16 cellular contexts compared by ENCODE assay signal in the genomic region with DNA sequence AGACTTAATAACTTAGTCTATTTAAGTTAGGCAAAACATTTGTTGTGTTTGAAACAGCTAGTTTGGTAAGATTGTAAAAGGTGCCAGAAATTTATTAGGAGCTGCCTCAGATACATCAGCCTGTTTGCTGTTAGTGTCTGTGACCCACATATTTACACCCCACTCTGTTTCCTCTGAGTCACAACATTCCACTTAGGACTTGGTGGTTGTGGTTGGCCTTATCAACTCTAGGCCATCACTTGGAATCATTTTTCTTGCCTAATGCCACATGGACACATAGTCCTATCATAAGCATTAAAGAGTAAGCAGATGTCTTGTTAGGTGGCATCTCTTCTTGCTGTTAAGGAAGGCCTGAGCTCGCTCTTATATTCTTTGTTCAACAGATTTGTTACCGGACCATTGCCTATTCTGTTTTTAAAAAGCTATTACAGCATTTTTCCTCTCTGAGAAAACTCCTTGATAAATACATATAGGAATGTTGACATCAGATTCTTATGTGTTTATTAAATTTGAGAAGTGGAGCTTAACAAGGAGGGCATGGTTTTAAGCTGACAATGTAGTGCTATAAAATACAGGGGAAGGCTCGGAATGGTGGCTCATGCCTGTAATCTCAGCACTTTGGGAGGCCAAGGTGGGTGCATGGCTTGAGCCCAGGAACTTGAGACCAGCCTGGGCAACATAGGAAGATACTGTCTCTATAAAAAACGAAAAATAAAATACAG. TPM values are rescaled to one million over a fixed set of nuclear protein-coding genes. Genes with fewer than 3 reads are reported as not detected.
DNase-seq lines count a peak whose midpoint lies in the region; ATAC-seq, FAIRE-seq and TF ChIP-seq lines count a peak whose summit lies in the region.
"Had no signal": no experiment of that assay in that cellular context is flagged by ENCODE, and none has a peak within 500 bp of the region (broad histone marks: within the 10 kb centered on the region; RNA-seq: fewer than 3 reads in every experiment).

No MANE protein-coding gene starts in this region.

- no peak overlapping the region for H2AFZ ChIP-seq in astrocyte (ENCODE audit: low read depth, low read length)

- WGBS in A549 (ENCODE audit: missing lambda C conversion rate) = 77% methylated on average over 4 of the region's 4 CpGs

- POLR2A ChIA-PET in A549 (lab: Yijun Ruan, JAX) = interaction anchor here (0.8 kb wide), 1 partner anchor 11 kb away, joined by 3 read pairs; no protein-coding TSS in a partner anchor

- no peak overlapping the region for H3K4me3 ChIP-seq in A549
- H3K4me3 ChIP-seq in HFF-Myc (replicated peaks; ENCODE audit: low read depth, low read length) = no peak overlapping the region
- no peak overlapping the region for H3K4me3 ChIP-seq in astrocyte (ENCODE audit: insufficient read depth, low read depth, low read length)
- H3K4me3 ChIP-seq: SJCRH30 had no signal

- no peaks in the 10 kb centered on the region for H3K79me2 ChIP-seq in astrocyte (ENCODE audit: insufficient read depth, low read length)

- H3K9me3 ChIP-seq in A549 (no peaks in the 10 kb centered on the region), astrocyte (ENCODE audit: insufficient read depth, low read depth, low read length) (no peaks in the 10 kb centered on the region)
- H3K9me3 ChIP-seq: SJCRH30 had no signal

- 0 out of 3 replicates have a peak overlapping the region, but pooled peaks have one; percentile 6 for H3K4me2 ChIP-seq in A549
- H3K4me2 ChIP-seq in astrocyte (ENCODE audit: low read length) = peak overlapping the region; percentile 54

- no peaks in the 10 kb centered on the region for H3K36me3 ChIP-seq in astrocyte (ENCODE audit: insufficient read depth, low read length)
- H3K36me3 ChIP-seq: SJCRH30 had no signal

- no peak for TF ChIP-seq EP300 in A549 (IDR thresholded peaks at IDR 0.05)

- TF ChIP-seq CTCF in A549 (IDR thresholded peaks at IDR 0.05) (no peak), HFF-Myc (IDR thresholded peaks at IDR 0.05; ENCODE audit: low read depth, low read length, missing control alignments) (no peak), astrocyte (IDR thresholded peaks at IDR 0.05; ENCODE audit: insufficient read depth, low read depth, low read length) (no peak)

- CTCF ChIA-PET in A549 (lab: Yijun Ruan, JAX) = interaction anchor here (2.2 to 2.4 kb wide), 2 partner anchors 11 to 17 kb away, joined by 5 to 8 read pairs; no protein-coding TSS in a partner anchor

- no peaks in the 10 kb centered on the region for H3K27me3 Mint-ChIP-seq in astrocyte (ENCODE audit: low read depth, unreplicated experiment)
- H3K27me3 Mint-ChIP-seq: natural killer cell treated with Interleukin-12 subunit alpha and Interleukin-12 subunit beta and Interleukin-15 and Interleukin-18, amount 100 ng/mL, for 72 hours; type B pancreatic cell had no signal

- H3K4me1 ChIP-seq in A549 = peaks cover 20% of the 10 kb centered on the region
- H3K4me1 ChIP-seq in astrocyte (ENCODE audit: insufficient read depth, low read length) = peaks cover 18% of the 10 kb centered on the region

- no peak for TF ChIP-seq RAD21 in A549 (conservative IDR thresholded peaks at IDR 0.05 in 1 of 2, IDR thresholded peaks at IDR 0.05 in 1 of 2)

- FAIRE-seq in A549 (lab: Jason Lieb, UNC) (no peak), astrocyte (lab: Jason Lieb, UNC) (peak; percentile 96)
- FAIRE-seq: A204.1, endometrium had no signal

- ATAC-seq in A549 (peak in 1 of 2 experiments; percentile 58; a peak in 3 of 6 replicates), HG03439 (IDR thresholded peaks at IDR 0.05; ENCODE audit: unreplicated experiment) (no peak), GM21381 (IDR thresholded peaks at IDR 0.05; ENCODE audit: unreplicated experiment) (no peak)
- ATAC-seq: natural killer cell treated with Interleukin-12 subunit alpha and Interleukin-12 subunit beta and Interleukin-15 and Interleukin-18, amount 100 ng/mL, for 72 hours had no signal

- peak overlapping the region; percentile 96 for H3K27ac Mint-ChIP-seq in astrocyte (ENCODE audit: unreplicated experiment)
- H3K27ac Mint-ChIP-seq: immature natural killer cell; natural killer cell treated with Interleukin-12 subunit alpha and Interleukin-12 subunit beta and Interleukin-15 and Interleukin-18, amount 100 ng/mL, for 72 hours; type B pancreatic cell had no signal

- no peak overlapping the region for H3K4me3 Mint-ChIP-seq in astrocyte (ENCODE audit: unreplicated experiment)
- H3K4me3 Mint-ChIP-seq: immature natural killer cell; natural killer cell treated with Interleukin-12 subunit alpha and Interleukin-12 subunit beta and Interleukin-15 and Interleukin-18, amount 100 ng/mL, for 72 hours; type B pancreatic cell had no signal

- H3K36me3 Mint-ChIP-seq in astrocyte (ENCODE audit: low read depth, unreplicated experiment) = peaks cover 6% of the 10 kb centered on the region
- H3K36me3 Mint-ChIP-seq: immature natural killer cell; natural killer cell treated with Interleukin-12 subunit alpha and Interleukin-12 subunit beta and Interleukin-15 and Interleukin-18, amount 100 ng/mL, for 72 hours; type B pancreatic cell had no signal

- H3K4me1 Mint-ChIP-seq in astrocyte (ENCODE audit: low read depth, unreplicated experiment) = peaks cover 36% of the 10 kb centered on the region
- H3K4me1 Mint-ChIP-seq: immature natural killer cell had no signal

- H3K27ac ChIP-seq in A549 (peak overlapping the region; percentile 43 to 58; a peak in 5 of 6 replicates), astrocyte (ENCODE audit: low read depth, low read length) (peak overlapping the region; percentile 30)
- H3K27ac ChIP-seq: SJCRH30 had no signal

- no peak overlapping the region for H3K9ac ChIP-seq in astrocyte (ENCODE audit: low read length)

- H3K27me3 ChIP-seq in astrocyte (ENCODE audit: insufficient read depth, low read length) = no peaks in the 10 kb centered on the region
- H3K27me3 ChIP-seq: SJCRH30 had no signal

- no peak for TF ChIP-seq POLR2A in A549 (IDR thresholded peaks at IDR 0.05; ENCODE audit: low read length)

- H3K9me3 Mint-ChIP-seq in astrocyte (ENCODE audit: unreplicated experiment) = no peaks in the 10 kb centered on the region
- H3K9me3 Mint-ChIP-seq: immature natural killer cell; natural killer cell treated with Interleukin-12 subunit alpha and Interleukin-12 subunit beta and Interleukin-15 and Interleukin-18, amount 100 ng/mL, for 72 hours had no signal

- DNase-seq in A549 (ENCODE audit: low read depth in 1 of 2, low spot score in 1 of 2) = peak in 1 of 2 experiments; percentile 31
- DNase-seq in HFF-Myc (ENCODE audit: extremely low read depth, low read depth) = peak; percentile 76
- DNase-seq in astrocyte (ENCODE audit: low read depth) = peak; percentile 97
- DNase-seq in hepatic stellate cell (ENCODE audit: low spot score) = peak; percentile 41
- DNase-seq in NCI-H1092 (lab: John Stamatoyannopoulos, UW) = no peak
- no peak for DNase-seq in NCI-H1930 (lab: John Stamatoyannopoulos, UW)
- DNase-seq: amygdala, DND-41, immature natural killer cell had no signal

- H4K20me1 ChIP-seq in astrocyte (ENCODE audit: insufficient read depth, low read length) = no peaks in the 10 kb centered on the region

TF ChIP-seq in A549, 52 proteins besides CTCF, POLR2A, EP300 and RAD21:
- TF ChIP-seq GATA3 (IDR thresholded peaks at IDR 0.05; ENCODE audit: borderline replicate concordance) (peak; percentile 71; the same call in 1 of the 2 replicates), EHMT2 (IDR thresholded peaks at IDR 0.05; ENCODE audit: low read depth) (no peak), FOSL2 (IDR thresholded peaks at IDR 0.05) (no peak), FOSL2 (CRISPR knock-in tag; IDR thresholded peaks at IDR 0.05) (peak; percentile 16; the same call in 1 of the 2 replicates)
- TF ChIP-seq, protein P1, sequence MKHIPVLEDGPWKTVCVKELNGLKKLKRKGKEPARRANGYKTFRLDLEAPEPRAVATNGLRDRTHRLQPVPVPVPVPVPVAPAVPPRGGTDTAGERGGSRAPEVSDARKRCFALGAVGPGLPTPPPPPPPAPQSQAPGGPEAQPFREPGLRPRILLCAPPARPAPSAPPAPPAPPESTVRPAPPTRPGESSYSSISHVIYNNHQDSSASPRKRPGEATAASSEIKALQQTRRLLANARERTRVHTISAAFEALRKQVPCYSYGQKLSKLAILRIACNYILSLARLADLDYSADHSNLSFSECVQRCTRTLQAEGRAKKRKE (CRISPR knock-in tag; IDR thresholded peaks at IDR 0.05; ENCODE audit: low read depth) = no peak
- TF ChIP-seq, protein P2, sequence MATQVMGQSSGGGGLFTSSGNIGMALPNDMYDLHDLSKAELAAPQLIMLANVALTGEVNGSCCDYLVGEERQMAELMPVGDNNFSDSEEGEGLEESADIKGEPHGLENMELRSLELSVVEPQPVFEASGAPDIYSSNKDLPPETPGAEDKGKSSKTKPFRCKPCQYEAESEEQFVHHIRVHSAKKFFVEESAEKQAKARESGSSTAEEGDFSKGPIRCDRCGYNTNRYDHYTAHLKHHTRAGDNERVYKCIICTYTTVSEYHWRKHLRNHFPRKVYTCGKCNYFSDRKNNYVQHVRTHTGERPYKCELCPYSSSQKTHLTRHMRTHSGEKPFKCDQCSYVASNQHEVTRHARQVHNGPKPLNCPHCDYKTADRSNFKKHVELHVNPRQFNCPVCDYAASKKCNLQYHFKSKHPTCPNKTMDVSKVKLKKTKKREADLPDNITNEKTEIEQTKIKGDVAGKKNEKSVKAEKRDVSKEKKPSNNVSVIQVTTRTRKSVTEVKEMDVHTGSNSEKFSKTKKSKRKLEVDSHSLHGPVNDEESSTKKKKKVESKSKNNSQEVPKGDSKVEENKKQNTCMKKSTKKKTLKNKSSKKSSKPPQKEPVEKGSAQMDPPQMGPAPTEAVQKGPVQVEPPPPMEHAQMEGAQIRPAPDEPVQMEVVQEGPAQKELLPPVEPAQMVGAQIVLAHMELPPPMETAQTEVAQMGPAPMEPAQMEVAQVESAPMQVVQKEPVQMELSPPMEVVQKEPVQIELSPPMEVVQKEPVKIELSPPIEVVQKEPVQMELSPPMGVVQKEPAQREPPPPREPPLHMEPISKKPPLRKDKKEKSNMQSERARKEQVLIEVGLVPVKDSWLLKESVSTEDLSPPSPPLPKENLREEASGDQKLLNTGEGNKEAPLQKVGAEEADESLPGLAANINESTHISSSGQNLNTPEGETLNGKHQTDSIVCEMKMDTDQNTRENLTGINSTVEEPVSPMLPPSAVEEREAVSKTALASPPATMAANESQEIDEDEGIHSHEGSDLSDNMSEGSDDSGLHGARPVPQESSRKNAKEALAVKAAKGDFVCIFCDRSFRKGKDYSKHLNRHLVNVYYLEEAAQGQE (IDR thresholded peaks at IDR 0.05) = no peak

RNA-seq across cellular contexts. Expression of a gene that starts 51.2 kb away (rescaled TPM):
- polyA plus RNA-seq in A549 (2011; rRNA removed) = 48.1 and 48.2 TPM in 2 replicates
- polyA plus RNA-seq in A549 (2012; cell fraction: cytosol; rRNA removed) = 19.2 and 21.0 TPM in 2 replicates
- polyA plus RNA-seq in A549 (2012; cell fraction: nucleus; rRNA removed) = 5.0 and 7.3 TPM in 2 replicates
- 105 to 128 TPM (median 124 TPM) in 3 replicates for polyA plus RNA-seq in A549 (2017; fragmentation: RNase III; extraction: RNeasy Plus Mini Kit Qiagen cat#74134 plus additional on column Dnase treatment)
- polyA minus RNA-seq in A549 (2011; rRNA and poly(A)+ RNA removed) = 4.4 and 5.9 TPM in 2 replicates
- 158 and 161 TPM in 2 replicates for total RNA-seq in astrocyte

Comparison
In these comparisons a context has a peak if more than half of its experiments do, and no peak if none do; other contexts are left out.
1. DNase-seq: peak in HFF-Myc (single experiment), astrocyte (single experiment) and hepatic stellate cell (single experiment); none in NCI-H1092 (single experiment) and NCI-H1930 (0 of 2).